21 cellular contexts compared by ENCODE assay signal in the genomic region with DNA sequence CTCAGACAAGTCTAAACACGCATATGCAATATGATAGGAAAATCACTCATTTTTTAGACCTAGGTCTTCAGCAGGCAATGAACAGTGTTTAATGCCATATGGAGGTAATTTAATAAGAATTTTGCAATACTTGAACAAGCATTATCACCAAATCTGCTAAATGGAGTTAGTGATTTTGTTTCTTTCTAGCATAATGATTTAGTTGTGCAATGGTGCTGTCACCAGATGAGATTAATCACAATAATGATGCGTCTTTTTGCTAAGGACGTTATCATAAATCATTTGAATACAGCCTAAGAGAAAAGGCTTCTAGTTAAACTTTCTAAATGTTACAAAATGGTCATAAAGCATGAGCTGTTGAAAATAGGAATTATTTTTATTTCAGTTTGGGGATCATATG.
DNase-seq lines count a peak whose midpoint lies in the region; ATAC-seq and TF ChIP-seq lines count a peak whose summit lies in the region.
"Had no signal": no experiment of that assay in that cellular context is flagged by ENCODE, and none has a peak within 500 bp of the region (broad histone marks: within the 10 kb centered on the region; RNA-seq: fewer than 3 reads in every experiment).

No MANE protein-coding gene starts in this region.

- no peak overlapping the region for H3K27ac Mint-ChIP-seq in endothelial cell (ENCODE audit: unreplicated experiment)
- H3K27ac Mint-ChIP-seq: CD4-positive, alpha-beta memory T cell; GM23338 had no signal

- intact Hi-C loops in left ventricle myocardium inferior (cut with micrococcal nuclease), result no loop called here

- H3K36me3 Mint-ChIP-seq in endothelial cell (ENCODE audit: low read depth, unreplicated experiment), result no peaks in the 10 kb centered on the region
- H3K36me3 Mint-ChIP-seq: CD4-positive, alpha-beta memory T cell had no signal

- TF ChIP-seq CTCF in fibroblast of the aortic adventitia (IDR thresholded peaks at IDR 0.05; ENCODE audit: insufficient read depth, low read length), result no peak
- no peak for TF ChIP-seq CTCF in left ventricle myocardium inferior (IDR thresholded peaks at IDR 0.05; ENCODE audit: borderline replicate concordance)
- no peak for TF ChIP-seq CTCF in endothelial cell (IDR thresholded peaks at IDR 0.05; ENCODE audit: unreplicated experiment)

- no peaks in the 10 kb centered on the region for H3K27me3 Mint-ChIP-seq in endothelial cell (ENCODE audit: unreplicated experiment)

- H3K27ac ChIP-seq in left ventricle myocardium inferior (replicated peaks), result no peak overlapping the region
- H3K27ac ChIP-seq: BLaER1 treated with 17β-estradiol and CSF1 and Interleukin-3, amounts not matched to agents 10 nM and 100 nM; SJCRH30 had no signal

- H3K9me3 ChIP-seq in left ventricle myocardium inferior (replicated peaks), result no peaks in the 10 kb centered on the region
- H3K9me3 ChIP-seq: BLaER1 treated with 17β-estradiol and CSF1 and Interleukin-3, amounts not matched to agents 10 nM and 100 nM; SJCRH30 had no signal

- H3K9me3 Mint-ChIP-seq in endothelial cell (ENCODE audit: unreplicated experiment), result no peaks in the 10 kb centered on the region
- H3K9me3 Mint-ChIP-seq: CD4-positive, alpha-beta memory T cell; GM23338 had no signal

- H3K27me3 ChIP-seq in left ventricle myocardium inferior (ENCODE audit: low read depth), result no peaks in the 10 kb centered on the region
- H3K27me3 ChIP-seq: BLaER1 treated with 17β-estradiol and CSF1 and Interleukin-3, amounts not matched to agents 10 nM and 100 nM; SJCRH30 had no signal

- peaks cover 6% of the 10 kb centered on the region for H3K4me1 ChIP-seq in left ventricle myocardium inferior
- H3K4me1 ChIP-seq: BLaER1 treated with 17β-estradiol and CSF1 and Interleukin-3, amounts not matched to agents 10 nM and 100 nM; SJCRH30 had no signal

- DNase-seq in AG08395 (ENCODE audit: low spot score) (peak; percentile 11), GM03348 (ENCODE audit: low spot score) (peak; percentile 25), NCI-H1694 treated with DMSO at 0.1 percent for 48 hours (lab: John Stamatoyannopoulos, UW) (peak; percentile 12), fibroblast of the aortic adventitia (ENCODE audit: low read depth) (peak; percentile 74), left ventricle myocardium inferior (no peak), endothelial cell (ENCODE audit: low spot score) (no peak)
- DNase-seq: CD4-positive, alpha-beta memory T cell; DND-41; KG1; NCI-H1092; NCI-H146; NCI-H2081 treated with DMSO at 0.1 percent for 48 hours; NCI-H2227 treated with DMSO at 0.1 percent for 48 hours; NCI-H526 treated with DMSO at 0.1 percent for 48 hours; OCI-M1; SJCRH30 had no signal

- H3K4me3 Mint-ChIP-seq in endothelial cell (ENCODE audit: unreplicated experiment), result no peak overlapping the region
- H3K4me3 Mint-ChIP-seq: CD4-positive, alpha-beta memory T cell; GM23338 had no signal

- no peaks in the 10 kb centered on the region for H3K4me1 Mint-ChIP-seq in endothelial cell (ENCODE audit: unreplicated experiment)
- H3K4me1 Mint-ChIP-seq: CD4-positive, alpha-beta memory T cell had no signal

- ATAC-seq in GM19023 (IDR thresholded peaks at IDR 0.05; ENCODE audit: unreplicated experiment) (no peak), GM18909 (IDR thresholded peaks at IDR 0.05; ENCODE audit: poor library complexity, unreplicated experiment) (no peak)
- ATAC-seq: GM23338, HCT116 had no signal

- H3K4me3 ChIP-seq in fibroblast of the aortic adventitia (ENCODE audit: low read depth, low read length) (no peak overlapping the region), left ventricle myocardium inferior (no peak overlapping the region)
- H3K4me3 ChIP-seq: BLaER1 treated with 17β-estradiol and CSF1 and Interleukin-3, amounts not matched to agents 10 nM and 100 nM; GM23338; SJCRH30 had no signal

- H3K36me3 ChIP-seq in left ventricle myocardium inferior, result no peaks in the 10 kb centered on the region
- H3K36me3 ChIP-seq: BLaER1 treated with 17β-estradiol and CSF1 and Interleukin-3, amounts not matched to agents 10 nM and 100 nM; SJCRH30 had no signal

Comparison
In these comparisons a context has a peak if more than half of its experiments do, and no peak if none do; other contexts are left out.
1. DNase-seq: peak in AG08395 (single experiment), GM03348 (single experiment), NCI-H1694 treated with DMSO at 0.1 percent for 48 hours (single experiment) and fibroblast of the aortic adventitia (single experiment); none in left ventricle myocardium inferior (single experiment) and endothelial cell (single experiment).